14 cellular contexts compared by ENCODE assay signal in genomic region chr22:35043251-35043931, GRCh38. TPM values are rescaled to one million over a fixed set of nuclear protein-coding genes. Genes with fewer than 3 reads are reported as not detected.
DNase-seq lines count a peak whose midpoint lies in the region; FAIRE-seq and TF ChIP-seq lines count a peak whose summit lies in the region.
"Had no signal": no experiment of that assay in that cellular context is flagged by ENCODE, and none has a peak within 500 bp of the region (broad histone marks: within the 10 kb centered on the region; RNA-seq: fewer than 3 reads in every experiment).

No MANE protein-coding gene starts in this region.

- no peak for TF ChIP-seq POLR2A in GM12891 (IDR thresholded peaks at IDR 0.05; ENCODE audit: low read depth, low read length)

- POLR2A ChIA-PET in AG04449 (lab: Yijun Ruan, JAX): no interaction called here

- H3K4me1 ChIP-seq in Loucy (ENCODE audit: insufficient read depth, low read length, poor library complexity, severe bottlenecking): no peaks in the 10 kb centered on the region
- H3K4me1 ChIP-seq: vagina had no signal

- DNase-seq in AG04449 (ENCODE audit: low read depth, low spot score): no peak
- DNase-seq in GM12891 (ENCODE audit: insufficient read length, low spot score): no peak
- no peak for DNase-seq in bronchial epithelial cell (ENCODE audit: low read depth)
- DNase-seq in NCI-H1092 treated with DMSO at 0.1 percent for 48 hours (lab: John Stamatoyannopoulos, UW): no peak
- no peak for DNase-seq in HTR-8/SVneo (ENCODE audit: insufficient read length, low spot score)
- DNase-seq in NCI-H2196 treated with DMSO at 0.1 percent for 48 hours (lab: John Stamatoyannopoulos, UW; ENCODE audit: unreplicated experiment): no peak
- no peak for DNase-seq in NCI-H1436 treated with DMSO at 0.1 percent for 48 hours (lab: John Stamatoyannopoulos, UW)
- DNase-seq: C1 segment of cervical spinal cord, hypothalamus, NCI-H1048, right cardiac atrium had no signal

- no peaks in the 10 kb centered on the region; the same call in 1 of the 2 replicates for H3K9me3 ChIP-seq in Loucy (ENCODE audit: insufficient read depth, low read depth, low read length)
- H3K9me3 ChIP-seq: vagina had no signal

- H4K20me1 ChIP-seq in Loucy (ENCODE audit: insufficient read depth, low read length, poor library complexity, severe bottlenecking): no peaks in the 10 kb centered on the region

- H3K27me3 ChIP-seq in Loucy (ENCODE audit: insufficient read depth, low read length, poor library complexity, severe bottlenecking) (no peaks in the 10 kb centered on the region), bronchial epithelial cell (ENCODE audit: control insufficient read depth, insufficient read depth, low read length) (no peaks in the 10 kb centered on the region)
- H3K27me3 ChIP-seq: vagina had no signal

- H3K79me2 ChIP-seq in Loucy (ENCODE audit: insufficient read depth, low read length): no peaks in the 10 kb centered on the region

- no peaks in the 10 kb centered on the region for H3K9me2 ChIP-seq in Loucy (replicated peaks; ENCODE audit: low read depth, low read length)

- H3K4me3 ChIP-seq in AG04449 (ENCODE audit: low read depth, low read length) (no peak overlapping the region), Loucy (ENCODE audit: low read length, poor library complexity, severe bottlenecking) (no peak overlapping the region), bronchial epithelial cell (ENCODE audit: low read depth, low read length) (no peak overlapping the region)
- H3K4me3 ChIP-seq: vagina had no signal

- H3K9ac ChIP-seq in Loucy (ENCODE audit: low read depth, low read length, poor library complexity, severe bottlenecking): no peak overlapping the region

- TF ChIP-seq CTCF in AG04449 (IDR thresholded peaks at IDR 0.05; ENCODE audit: insufficient read depth, low read length, missing control alignments): peak; percentile 43
- TF ChIP-seq CTCF in Loucy (conservative IDR thresholded peaks at IDR 0.05; ENCODE audit: low read length): peak; percentile 37; the same call in 1 of the 2 replicates
- TF ChIP-seq CTCF in bronchial epithelial cell (IDR thresholded peaks at IDR 0.05; ENCODE audit: insufficient read depth, low read length, severe bottlenecking): no peak

- no peaks in the 10 kb centered on the region for H3K36me3 ChIP-seq in Loucy (ENCODE audit: insufficient read depth, low read length)
- no peaks in the 10 kb centered on the region for H3K36me3 ChIP-seq in bronchial epithelial cell (ENCODE audit: control insufficient read depth, insufficient read depth, low read length)
- H3K36me3 ChIP-seq: vagina had no signal

- H3F3A ChIP-seq in Loucy (ENCODE audit: low read depth): no peaks in the 10 kb centered on the region

- CTCF ChIA-PET in AG04449 (lab: Yijun Ruan, JAX): interaction anchor here (0.8 to 3.6 kb wide), 7 partner anchors 10 to 188 kb away, joined by 3 to 20 read pairs (median 4); no protein-coding TSS in a partner anchor

- H3K4me2 ChIP-seq in Loucy (ENCODE audit: low read depth, low read length, poor library complexity, severe bottlenecking): no peak overlapping the region

- FAIRE-seq in GM12891 (lab: Jason Lieb, UNC) (no peak), bronchial epithelial cell (lab: Jason Lieb, UNC) (peak; percentile 13), HTR-8/SVneo (lab: Jason Lieb, UNC) (no peak)
- FAIRE-seq: H54 had no signal

- no peak overlapping the region for H2AFZ ChIP-seq in Loucy (ENCODE audit: low read length)

TF ChIP-seq in GM12891, 5 proteins besides CTCF, POLR2A, EP300 and RAD21:
- TF ChIP-seq SPI1 (IDR thresholded peaks at IDR 0.05; ENCODE audit: low read depth, low read length) (peak; percentile 59; the same call in 1 of the 2 replicates), PAX5 (IDR thresholded peaks at IDR 0.05; ENCODE audit: insufficient read depth, low read length, severe bottlenecking) (no peak)

RNA-seq across cellular contexts. Expression of gene ISX, which starts 22.6 kb away (rescaled TPM):
- 6.2 TPM for polyA plus RNA-seq in GM12891 (2012; ENCODE audit: low read depth, missing spikeins)
- total RNA-seq in bronchial epithelial cell: not detected in 2 replicates
- total RNA-seq: right cardiac atrium, vagina had no signal
- polyA plus RNA-seq: right cardiac atrium had no signal
